Comparison of ENCODE assay signal across 1 cellular context in the genomic region with DNA sequence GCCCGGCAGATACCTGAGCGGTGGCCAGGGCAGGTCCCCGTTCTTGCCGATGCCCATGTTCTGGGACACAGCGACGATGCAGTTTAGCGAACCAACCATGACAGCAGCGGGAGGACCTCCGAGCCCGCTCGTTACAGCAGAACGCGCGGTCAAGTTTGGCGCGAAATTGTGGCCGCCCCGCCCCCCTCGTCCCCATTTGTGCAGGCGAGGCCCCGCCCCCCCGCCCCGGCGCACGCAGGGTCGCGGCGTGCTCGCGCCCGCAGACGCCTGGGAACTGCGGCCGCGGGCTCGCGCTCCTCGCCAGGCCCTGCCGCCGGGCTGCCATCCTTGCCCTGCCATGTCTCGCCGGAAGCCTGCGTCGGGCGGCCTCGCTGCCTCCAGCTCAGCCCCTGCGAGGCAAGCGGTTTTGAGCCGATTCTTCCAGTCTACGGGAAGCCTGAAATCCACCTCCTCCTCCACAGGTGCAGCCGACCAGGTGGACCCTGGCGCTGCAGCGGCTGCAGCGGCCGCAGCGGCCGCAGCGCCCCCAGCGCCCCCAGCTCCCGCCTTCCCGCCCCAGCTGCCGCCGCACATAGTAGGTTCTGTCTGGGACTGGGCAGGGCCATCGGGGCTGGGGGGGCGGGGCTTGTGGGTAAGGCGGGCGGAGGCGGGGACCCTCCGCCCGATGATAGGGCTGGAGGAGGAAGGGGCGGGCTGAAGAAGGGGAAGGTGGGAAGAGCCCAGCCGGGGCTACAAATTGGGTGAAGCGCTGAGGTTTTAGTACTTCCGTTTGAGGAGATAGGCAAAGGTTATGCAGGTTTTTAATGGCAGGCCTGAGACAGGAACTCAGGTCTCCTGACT.
A peak's percentile ranks its signal among the peaks of the same experiment; 100 is the strongest.
TF ChIP-seq lines count a peak whose summit lies in the region.

A gene (minus strand): TSS at position 593 of the 840 bp plus-strand sequence. CDS start 494 bp downstream, at position 99.
A gene (plus strand): TSS at position 262 of the 840 bp plus-strand sequence. CDS start 76 bp downstream, at position 338.

TF ChIP-seq in HepG2, 621 proteins besides CTCF, POLR2A, EP300 and RAD21 (continued from another document and continues in another):
- no peak for TF ChIP-seq ZFAT (CRISPR knock-in tag; conservative IDR thresholded peaks at IDR 0.05)
- TF ChIP-seq SMAD3 (CRISPR knock-in tag; IDR thresholded peaks at IDR 0.05): no peak
- 0 out of 2 replicates have a peak, but pooled peaks have one; percentile 18 for TF ChIP-seq ZNF614 (CRISPR knock-in tag; IDR thresholded peaks at IDR 0.05; ENCODE audit: borderline replicate concordance)
- TF ChIP-seq, protein P1, sequence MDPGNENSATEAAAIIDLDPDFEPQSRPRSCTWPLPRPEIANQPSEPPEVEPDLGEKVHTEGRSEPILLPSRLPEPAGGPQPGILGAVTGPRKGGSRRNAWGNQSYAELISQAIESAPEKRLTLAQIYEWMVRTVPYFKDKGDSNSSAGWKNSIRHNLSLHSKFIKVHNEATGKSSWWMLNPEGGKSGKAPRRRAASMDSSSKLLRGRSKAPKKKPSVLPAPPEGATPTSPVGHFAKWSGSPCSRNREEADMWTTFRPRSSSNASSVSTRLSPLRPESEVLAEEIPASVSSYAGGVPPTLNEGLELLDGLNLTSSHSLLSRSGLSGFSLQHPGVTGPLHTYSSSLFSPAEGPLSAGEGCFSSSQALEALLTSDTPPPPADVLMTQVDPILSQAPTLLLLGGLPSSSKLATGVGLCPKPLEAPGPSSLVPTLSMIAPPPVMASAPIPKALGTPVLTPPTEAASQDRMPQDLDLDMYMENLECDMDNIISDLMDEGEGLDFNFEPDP (CRISPR knock-in tag; conservative IDR thresholded peaks at IDR 0.05): no peak
- peak; percentile 78 for TF ChIP-seq GABPB1 (CRISPR knock-in tag; IDR thresholded peaks at IDR 0.05)
- TF ChIP-seq POLR2AphosphoS5 (IDR thresholded peaks at IDR 0.05; ENCODE audit: low read depth, low read length): peak; percentile 88
- TF ChIP-seq, protein P2, sequence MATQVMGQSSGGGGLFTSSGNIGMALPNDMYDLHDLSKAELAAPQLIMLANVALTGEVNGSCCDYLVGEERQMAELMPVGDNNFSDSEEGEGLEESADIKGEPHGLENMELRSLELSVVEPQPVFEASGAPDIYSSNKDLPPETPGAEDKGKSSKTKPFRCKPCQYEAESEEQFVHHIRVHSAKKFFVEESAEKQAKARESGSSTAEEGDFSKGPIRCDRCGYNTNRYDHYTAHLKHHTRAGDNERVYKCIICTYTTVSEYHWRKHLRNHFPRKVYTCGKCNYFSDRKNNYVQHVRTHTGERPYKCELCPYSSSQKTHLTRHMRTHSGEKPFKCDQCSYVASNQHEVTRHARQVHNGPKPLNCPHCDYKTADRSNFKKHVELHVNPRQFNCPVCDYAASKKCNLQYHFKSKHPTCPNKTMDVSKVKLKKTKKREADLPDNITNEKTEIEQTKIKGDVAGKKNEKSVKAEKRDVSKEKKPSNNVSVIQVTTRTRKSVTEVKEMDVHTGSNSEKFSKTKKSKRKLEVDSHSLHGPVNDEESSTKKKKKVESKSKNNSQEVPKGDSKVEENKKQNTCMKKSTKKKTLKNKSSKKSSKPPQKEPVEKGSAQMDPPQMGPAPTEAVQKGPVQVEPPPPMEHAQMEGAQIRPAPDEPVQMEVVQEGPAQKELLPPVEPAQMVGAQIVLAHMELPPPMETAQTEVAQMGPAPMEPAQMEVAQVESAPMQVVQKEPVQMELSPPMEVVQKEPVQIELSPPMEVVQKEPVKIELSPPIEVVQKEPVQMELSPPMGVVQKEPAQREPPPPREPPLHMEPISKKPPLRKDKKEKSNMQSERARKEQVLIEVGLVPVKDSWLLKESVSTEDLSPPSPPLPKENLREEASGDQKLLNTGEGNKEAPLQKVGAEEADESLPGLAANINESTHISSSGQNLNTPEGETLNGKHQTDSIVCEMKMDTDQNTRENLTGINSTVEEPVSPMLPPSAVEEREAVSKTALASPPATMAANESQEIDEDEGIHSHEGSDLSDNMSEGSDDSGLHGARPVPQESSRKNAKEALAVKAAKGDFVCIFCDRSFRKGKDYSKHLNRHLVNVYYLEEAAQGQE (IDR thresholded peaks at IDR 0.05; ENCODE audit: borderline replicate concordance in 1 of 2, low read depth in 1 of 2, low read length in 2 of 2): no peak
- TF ChIP-seq, protein P3, sequence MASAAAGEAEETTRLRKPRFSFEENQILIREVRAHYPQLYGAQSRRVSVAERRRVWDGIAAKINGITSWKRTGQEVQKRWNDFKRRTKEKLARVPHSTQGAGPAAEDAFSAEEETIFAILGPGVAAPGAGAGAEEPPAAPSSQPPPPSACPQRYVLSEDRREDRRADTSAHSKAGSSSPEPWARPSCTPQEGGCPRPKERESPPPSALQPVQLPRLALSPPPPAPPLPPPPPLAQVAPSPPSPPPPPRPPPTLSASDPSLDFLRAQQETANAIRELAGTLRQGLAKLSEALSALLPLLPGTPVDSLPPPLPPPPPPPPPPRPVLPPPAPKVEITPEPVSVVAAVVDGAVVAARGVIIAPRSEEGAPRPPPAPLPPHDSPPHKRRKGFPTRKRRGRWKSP (CRISPR knock-in tag; IDR thresholded peaks at IDR 0.05): no peak
- peak; percentile 53; the same call in 1 of the 2 replicates for TF ChIP-seq THAP11 (CRISPR knock-in tag; IDR thresholded peaks at IDR 0.05)
- no peak for TF ChIP-seq ZBTB21 (CRISPR knock-in tag; IDR thresholded peaks at IDR 0.05)
- TF ChIP-seq ATAD3A (CRISPR knock-in tag; IDR thresholded peaks at IDR 0.05): no peak
- peak; percentile 38; the same call in 1 of the 2 replicates for TF ChIP-seq ERF (CRISPR knock-in tag; IDR thresholded peaks at IDR 0.05)
- TF ChIP-seq ZNF235 (CRISPR knock-in tag; IDR thresholded peaks at IDR 0.05; ENCODE audit: borderline replicate concordance): peak; percentile 27; the same call in 1 of the 2 replicates
- TF ChIP-seq SRF (IDR thresholded peaks at IDR 0.05; ENCODE audit: low read depth, low read length): no peak
- TF ChIP-seq, protein P4, sequence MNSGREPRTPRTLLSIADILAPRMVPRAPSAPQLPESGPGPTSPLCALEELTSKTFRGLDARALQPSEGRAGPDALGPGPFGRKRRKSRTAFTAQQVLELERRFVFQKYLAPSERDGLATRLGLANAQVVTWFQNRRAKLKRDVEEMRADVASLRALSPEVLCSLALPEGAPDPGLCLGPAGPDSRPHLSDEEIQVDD (CRISPR knock-in tag; IDR thresholded peaks at IDR 0.05; ENCODE audit: borderline replicate concordance): no peak
- TF ChIP-seq ZNF33B (CRISPR knock-in tag; IDR thresholded peaks at IDR 0.05): no peak
- TF ChIP-seq JDP2 (CRISPR knock-in tag; IDR thresholded peaks at IDR 0.05; ENCODE audit: borderline replicate concordance): no peak
- TF ChIP-seq ZNF768 (CRISPR knock-in tag; IDR thresholded peaks at IDR 0.05): peak; percentile 40; the same call in 1 of the 2 replicates
- TF ChIP-seq, protein P5, sequence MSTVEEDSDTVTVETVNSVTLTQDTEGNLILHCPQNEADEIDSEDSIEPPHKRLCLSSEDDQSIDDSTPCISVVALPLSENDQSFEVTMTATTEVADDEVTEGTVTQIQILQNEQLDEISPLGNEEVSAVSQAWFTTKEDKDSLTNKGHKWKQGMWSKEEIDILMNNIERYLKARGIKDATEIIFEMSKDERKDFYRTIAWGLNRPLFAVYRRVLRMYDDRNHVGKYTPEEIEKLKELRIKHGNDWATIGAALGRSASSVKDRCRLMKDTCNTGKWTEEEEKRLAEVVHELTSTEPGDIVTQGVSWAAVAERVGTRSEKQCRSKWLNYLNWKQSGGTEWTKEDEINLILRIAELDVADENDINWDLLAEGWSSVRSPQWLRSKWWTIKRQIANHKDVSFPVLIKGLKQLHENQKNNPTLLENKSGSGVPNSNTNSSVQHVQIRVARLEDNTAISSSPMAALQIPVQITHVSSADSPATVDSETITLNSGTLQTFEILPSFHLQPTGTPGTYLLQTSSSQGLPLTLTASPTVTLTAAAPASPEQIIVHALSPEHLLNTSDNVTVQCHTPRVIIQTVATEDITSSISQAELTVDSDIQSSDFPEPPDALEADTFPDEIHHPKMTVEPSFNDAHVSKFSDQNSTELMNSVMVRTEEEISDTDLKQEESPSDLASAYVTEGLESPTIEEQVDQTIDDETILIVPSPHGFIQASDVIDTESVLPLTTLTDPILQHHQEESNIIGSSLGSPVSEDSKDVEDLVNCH (CRISPR knock-in tag; IDR thresholded peaks at IDR 0.05): no peak
- TF ChIP-seq, protein P6, sequence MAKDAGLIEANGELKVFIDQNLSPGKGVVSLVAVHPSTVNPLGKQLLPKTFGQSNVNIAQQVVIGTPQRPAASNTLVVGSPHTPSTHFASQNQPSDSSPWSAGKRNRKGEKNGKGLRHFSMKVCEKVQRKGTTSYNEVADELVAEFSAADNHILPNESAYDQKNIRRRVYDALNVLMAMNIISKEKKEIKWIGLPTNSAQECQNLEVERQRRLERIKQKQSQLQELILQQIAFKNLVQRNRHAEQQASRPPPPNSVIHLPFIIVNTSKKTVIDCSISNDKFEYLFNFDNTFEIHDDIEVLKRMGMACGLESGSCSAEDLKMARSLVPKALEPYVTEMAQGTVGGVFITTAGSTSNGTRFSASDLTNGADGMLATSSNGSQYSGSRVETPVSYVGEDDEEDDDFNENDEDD (CRISPR knock-in tag; IDR thresholded peaks at IDR 0.05; ENCODE audit: borderline replicate concordance): peak; percentile 81
- peak; percentile 21; the same call in 1 of the 2 replicates for TF ChIP-seq SP5 (CRISPR knock-in tag; IDR thresholded peaks at IDR 0.05; ENCODE audit: borderline replicate concordance, low read depth)
- TF ChIP-seq AGO2 (optimal IDR thresholded peaks at IDR 0.05; ENCODE audit: low read depth, low read length): peak; percentile 90
- TF ChIP-seq ZNF567 (CRISPR knock-in tag; IDR thresholded peaks at IDR 0.05; ENCODE audit: borderline replicate concordance): 0 out of 2 replicates have a peak, but pooled peaks have one; percentile 14
- no peak for TF ChIP-seq RFX5 (IDR thresholded peaks at IDR 0.05; ENCODE audit: low read depth, low read length)
- TF ChIP-seq RCOR2 (CRISPR knock-in tag; IDR thresholded peaks at IDR 0.05): no peak
- peak in 1 of 2 experiments; percentile 29; a peak in 1 of 4 replicates for TF ChIP-seq KLF16 (CRISPR knock-in tag; IDR thresholded peaks at IDR 0.05)
- TF ChIP-seq, protein P7, sequence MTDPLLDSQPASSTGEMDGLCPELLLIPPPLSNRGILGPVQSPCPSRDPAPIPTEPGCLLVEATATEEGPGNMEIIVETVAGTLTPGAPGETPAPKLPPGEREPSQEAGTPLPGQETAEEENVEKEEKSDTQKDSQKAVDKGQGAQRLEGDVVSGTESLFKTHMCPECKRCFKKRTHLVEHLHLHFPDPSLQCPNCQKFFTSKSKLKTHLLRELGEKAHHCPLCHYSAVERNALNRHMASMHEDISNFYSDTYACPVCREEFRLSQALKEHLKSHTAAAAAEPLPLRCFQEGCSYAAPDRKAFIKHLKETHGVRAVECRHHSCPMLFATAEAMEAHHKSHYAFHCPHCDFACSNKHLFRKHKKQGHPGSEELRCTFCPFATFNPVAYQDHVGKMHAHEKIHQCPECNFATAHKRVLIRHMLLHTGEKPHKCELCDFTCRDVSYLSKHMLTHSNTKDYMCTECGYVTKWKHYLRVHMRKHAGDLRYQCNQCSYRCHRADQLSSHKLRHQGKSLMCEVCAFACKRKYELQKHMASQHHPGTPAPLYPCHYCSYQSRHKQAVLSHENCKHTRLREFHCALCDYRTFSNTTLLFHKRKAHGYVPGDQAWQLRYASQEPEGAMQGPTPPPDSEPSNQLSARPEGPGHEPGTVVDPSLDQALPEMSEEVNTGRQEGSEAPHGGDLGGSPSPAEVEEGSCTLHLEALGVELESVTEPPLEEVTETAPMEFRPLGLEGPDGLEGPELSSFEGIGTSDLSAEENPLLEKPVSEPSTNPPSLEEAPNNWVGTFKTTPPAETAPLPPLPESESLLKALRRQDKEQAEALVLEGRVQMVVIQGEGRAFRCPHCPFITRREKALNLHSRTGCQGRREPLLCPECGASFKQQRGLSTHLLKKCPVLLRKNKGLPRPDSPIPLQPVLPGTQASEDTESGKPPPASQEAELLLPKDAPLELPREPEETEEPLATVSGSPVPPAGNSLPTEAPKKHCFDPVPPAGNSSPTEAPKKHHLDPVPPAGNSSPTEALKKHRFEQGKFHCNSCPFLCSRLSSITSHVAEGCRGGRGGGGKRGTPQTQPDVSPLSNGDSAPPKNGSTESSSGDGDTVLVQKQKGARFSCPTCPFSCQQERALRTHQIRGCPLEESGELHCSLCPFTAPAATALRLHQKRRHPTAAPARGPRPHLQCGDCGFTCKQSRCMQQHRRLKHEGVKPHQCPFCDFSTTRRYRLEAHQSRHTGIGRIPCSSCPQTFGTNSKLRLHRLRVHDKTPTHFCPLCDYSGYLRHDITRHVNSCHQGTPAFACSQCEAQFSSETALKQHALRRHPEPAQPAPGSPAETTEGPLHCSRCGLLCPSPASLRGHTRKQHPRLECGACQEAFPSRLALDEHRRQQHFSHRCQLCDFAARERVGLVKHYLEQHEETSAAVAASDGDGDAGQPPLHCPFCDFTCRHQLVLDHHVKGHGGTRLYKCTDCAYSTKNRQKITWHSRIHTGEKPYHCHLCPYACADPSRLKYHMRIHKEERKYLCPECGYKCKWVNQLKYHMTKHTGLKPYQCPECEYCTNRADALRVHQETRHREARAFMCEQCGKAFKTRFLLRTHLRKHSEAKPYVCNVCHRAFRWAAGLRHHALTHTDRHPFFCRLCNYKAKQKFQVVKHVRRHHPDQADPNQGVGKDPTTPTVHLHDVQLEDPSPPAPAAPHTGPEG (CRISPR knock-in tag; IDR thresholded peaks at IDR 0.05): no peak
- TF ChIP-seq NFYB (CRISPR knock-in tag; IDR thresholded peaks at IDR 0.05): peak; percentile 76
- peak; percentile 11; the same call in 1 of the 2 replicates for TF ChIP-seq CHCHD3 (CRISPR knock-in tag; IDR thresholded peaks at IDR 0.05)
- TF ChIP-seq REPIN1 (CRISPR knock-in tag; IDR thresholded peaks at IDR 0.05; ENCODE audit: borderline replicate concordance, low read depth): peak; percentile 62; the same call in 1 of the 2 replicates
- TF ChIP-seq NCOR1 (IDR thresholded peaks at IDR 0.05; ENCODE audit: borderline replicate concordance, low read length): no peak; the same call in 1 of the 2 replicates
- TF ChIP-seq KAT7 (CRISPR knock-in tag; IDR thresholded peaks at IDR 0.05; ENCODE audit: borderline replicate concordance): 0 out of 2 replicates have a peak, but pooled peaks have one; percentile 60
- TF ChIP-seq ZNF367 (CRISPR knock-in tag; IDR thresholded peaks at IDR 0.05; ENCODE audit: borderline replicate concordance): no peak
- no peak for TF ChIP-seq ZNF205 (CRISPR knock-in tag; IDR thresholded peaks at IDR 0.05)
- TF ChIP-seq U2AF2 (IDR thresholded peaks at IDR 0.05; ENCODE audit: low read depth, low read length): no peak
- TF ChIP-seq GFI1 (CRISPR knock-in tag; IDR thresholded peaks at IDR 0.05; ENCODE audit: borderline replicate concordance): 0 out of 2 replicates have a peak, but pooled peaks have one; percentile 34
- peak; percentile 73 for TF ChIP-seq PHF21A (CRISPR knock-in tag; IDR thresholded peaks at IDR 0.05)
